Comparison of ENCODE assay signal across 13 cellular contexts in the genomic region with DNA sequence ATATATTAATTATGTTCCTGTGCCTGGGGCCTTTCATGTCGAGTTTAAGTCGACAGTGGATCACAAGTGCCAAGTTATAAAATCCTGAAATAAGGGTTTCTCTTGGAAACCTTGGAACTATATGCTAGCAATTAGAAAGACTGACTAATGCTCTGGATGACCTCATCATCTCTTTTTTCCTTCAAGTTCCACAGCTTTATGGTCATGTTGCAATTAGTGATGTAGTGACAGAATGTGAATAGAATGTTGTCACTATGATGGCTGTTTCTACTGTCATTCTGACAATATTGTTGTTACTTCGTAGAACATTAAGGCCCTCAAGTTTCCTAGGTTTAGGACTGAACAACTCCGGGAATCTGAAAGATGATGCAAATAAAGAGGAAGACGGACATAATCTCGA.
"Had no signal": no experiment of that assay in that cellular context is flagged by ENCODE, and none has a peak within 500 bp of the region (broad histone marks: within the 10 kb centered on the region; RNA-seq: fewer than 3 reads in every experiment).

No MANE protein-coding gene starts in this region.

- H3K4me3 ChIP-seq: cardiac muscle cell, gastroesophageal sphincter, neural progenitor cell, ovary, testis had no signal

- H3K27me3 Mint-ChIP-seq: activated T-cell treated with anti-CD3 and anti-CD28 coated beads, Interleukin-2, amount 50 U/mL, for 24 hours; stimulated activated naive CD8-positive, alpha-beta T cell treated with anti-CD3 and anti-CD28 coated beads, Interleukin-15, amount 100 ng/mL, for 72 hours had no signal

- ATAC-seq: activated CD4-positive, CD25-positive, alpha-beta regulatory T cell treated with anti-CD3 and anti-CD28 coated beads, Interleukin-2, amount 50 U/mL, for 24 hours; gastroesophageal sphincter; stimulated activated naive CD8-positive, alpha-beta T cell treated with anti-CD3 and anti-CD28 coated beads, Interleukin-15, amount 100 ng/mL, for 72 hours had no signal

- H3K9me3 Mint-ChIP-seq: activated T-cell treated with anti-CD3 and anti-CD28 coated beads, Interleukin-2, amount 50 U/mL, for 24 hours; stimulated activated naive CD8-positive, alpha-beta T cell treated with anti-CD3 and anti-CD28 coated beads, Interleukin-15, amount 100 ng/mL, for 72 hours; T-helper 2 cell treated with Interferon-gamma antibody and Interleukin-4, amounts not matched to agents 5 μg/mL and 100 μg/mL, for 36 hours had no signal

- H3K9me3 ChIP-seq: gastroesophageal sphincter, ovary, testis had no signal

- H3K27ac ChIP-seq: cardiac muscle cell, gastroesophageal sphincter, neural progenitor cell, ovary, testis had no signal

- H3K4me1 ChIP-seq: gastroesophageal sphincter, testis had no signal

- H3K4me3 Mint-ChIP-seq: activated naive CD8-positive, alpha-beta T cell; activated T-cell treated with anti-CD3 and anti-CD28 coated beads, Interleukin-2, amount 50 U/mL, for 24 hours; neural progenitor cell; stimulated activated naive CD8-positive, alpha-beta T cell treated with anti-CD3 and anti-CD28 coated beads, Interleukin-15, amount 100 ng/mL, for 72 hours; T-helper 2 cell treated with Interferon-gamma antibody and Interleukin-4, amounts not matched to agents 5 μg/mL and 100 μg/mL, for 36 hours had no signal

- H3K36me3 Mint-ChIP-seq: activated naive CD8-positive, alpha-beta T cell; neural progenitor cell had no signal

- DNase-seq: activated CD4-positive, alpha-beta T cell treated with anti-CD3 and anti-CD28 coated beads, Interleukin-2, amount 50 U/mL, for 4 hours; activated effector memory CD4-positive, alpha-beta T cell treated with Interleukin-2 at 50 U/mL for 16 hours; activated T-cell treated with anti-CD3 and anti-CD28 coated beads, Interleukin-2, amount 50 U/mL, for 24 hours; ovary; stimulated activated CD4-positive, alpha-beta T cell treated with anti-CD3 and anti-CD28 coated beads, Interleukin-4, amount 100 ng/mL, for 4 hours; stimulated activated naive CD8-positive, alpha-beta T cell treated with anti-CD3 and anti-CD28 coated beads, Interleukin-15, amount 100 ng/mL, for 72 hours; testis had no signal

- H3K4me2 ChIP-seq: neural progenitor cell had no signal

- H2AFZ ChIP-seq: neural progenitor cell had no signal

- H3K27me3 ChIP-seq: cardiac muscle cell, gastroesophageal sphincter, neural progenitor cell, ovary, testis had no signal

- H3K36me3 ChIP-seq: cardiac muscle cell, gastroesophageal sphincter, neural progenitor cell, ovary had no signal

- H3K9ac ChIP-seq: neural progenitor cell had no signal

- H3K27ac Mint-ChIP-seq: activated naive CD8-positive, alpha-beta T cell; activated T-cell treated with anti-CD3 and anti-CD28 coated beads, Interleukin-2, amount 50 U/mL, for 24 hours; neural progenitor cell; stimulated activated naive CD8-positive, alpha-beta T cell treated with anti-CD3 and anti-CD28 coated beads, Interleukin-15, amount 100 ng/mL, for 72 hours; T-helper 2 cell treated with Interferon-gamma antibody and Interleukin-4, amounts not matched to agents 5 μg/mL and 100 μg/mL, for 36 hours had no signal
